In the genomic region with DNA sequence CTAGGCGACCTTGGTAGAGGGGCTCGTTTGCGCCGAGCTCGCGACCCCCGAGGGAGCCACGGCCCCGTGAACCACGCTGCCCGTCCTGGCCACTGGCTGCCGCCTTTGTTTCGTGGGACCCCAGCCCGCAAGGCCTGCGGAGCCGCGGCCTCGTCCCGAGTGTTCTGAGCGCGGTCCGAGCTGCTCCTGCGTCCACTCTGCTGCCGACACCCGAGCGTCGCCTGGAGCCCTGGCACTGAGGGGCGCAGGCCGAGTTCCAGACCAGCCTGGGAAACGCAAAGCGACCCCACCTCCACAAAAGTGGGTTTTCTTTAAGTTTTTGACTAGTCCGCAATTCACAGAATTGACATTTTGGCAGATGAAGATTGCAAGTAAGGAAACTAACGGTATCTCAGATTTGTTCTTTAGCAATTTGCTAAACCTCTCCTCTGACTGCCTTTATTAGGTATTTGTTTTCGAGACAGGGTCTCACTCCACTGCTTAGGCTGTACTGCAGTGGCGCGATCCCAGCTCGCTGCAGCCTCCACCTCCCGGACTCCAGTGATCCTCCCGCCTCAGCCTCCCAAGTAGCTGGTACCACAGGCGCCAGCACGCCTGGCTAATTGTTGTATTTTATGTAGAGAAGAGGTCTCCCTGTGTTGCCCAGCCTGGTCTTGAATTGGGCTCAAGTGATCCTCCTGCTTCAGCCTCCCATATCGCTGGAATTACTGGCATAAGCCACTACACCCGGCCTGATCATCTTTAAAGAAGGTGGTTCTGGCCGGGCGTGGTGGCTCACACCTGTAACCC, we compare ENCODE assay signal across 8 cellular contexts. TPM values are rescaled to one million over a fixed set of nuclear protein-coding genes. Genes with fewer than 3 reads are reported as not detected.
DNase-seq lines count a peak whose midpoint lies in the region; ATAC-seq and TF ChIP-seq lines count a peak whose summit lies in the region.

No MANE protein-coding gene starts in this region.

- no peaks in the 10 kb centered on the region for H3K27me3 Mint-ChIP-seq in MCF 10A (ENCODE audit: insufficient read depth, unreplicated experiment)

- H3K36me3 ChIP-seq in cardiac muscle cell (no peaks in the 10 kb centered on the region), mesendoderm (ENCODE audit: control insufficient read depth, insufficient read depth, low read length) (no peaks in the 10 kb centered on the region), aorta (ENCODE audit: control insufficient read depth in 1 of 2, insufficient read depth in 2 of 2, low read length in 1 of 2) (no peaks in the 10 kb centered on the region)

- no peaks in the 10 kb centered on the region for H3K9me3 ChIP-seq in cardiac muscle cell (ENCODE audit: low read depth)
- H3K9me3 ChIP-seq in aorta (ENCODE audit: control insufficient read depth, low read length) = no peaks in the 10 kb centered on the region

- H3K36me3 Mint-ChIP-seq in MCF 10A (ENCODE audit: insufficient read depth, unreplicated experiment) = peaks cover 39% of the 10 kb centered on the region

- POLR2A ChIA-PET in MCF 10A (lab: Yijun Ruan, JAX) = interaction anchor here (1.2 to 6.5 kb wide), 4 partner anchors 9 to 300 kb away, joined by 3 to 81 read pairs (median 52); a partner anchor contains a TSS

- no peak for ATAC-seq in left ventricle myocardium superior
- ATAC-seq in aorta (ENCODE audit: low FRiP score) = no peak
- ATAC-seq in GM18907 (IDR thresholded peaks at IDR 0.05; ENCODE audit: unreplicated experiment) = no peak

- H3K4ac ChIP-seq in mesendoderm (ENCODE audit: low read depth, low read length) = no peak overlapping the region

- peaks cover 6% of the 10 kb centered on the region for H3K79me1 ChIP-seq in mesendoderm (ENCODE audit: low read length)

- peak overlapping the region; percentile 87 for H3K4me2 ChIP-seq in mesendoderm (ENCODE audit: low read length)

- H3K27me3 ChIP-seq in cardiac muscle cell (no peaks in the 10 kb centered on the region), mesendoderm (ENCODE audit: insufficient read depth, low read length, poor library complexity) (no peaks in the 10 kb centered on the region), aorta (ENCODE audit: control insufficient read depth in 1 of 2, insufficient read depth in 2 of 2, low read length in 1 of 2) (no peaks in the 10 kb centered on the region)

- no peak overlapping the region for H4K5ac ChIP-seq in mesendoderm (ENCODE audit: low read length)

- no peak overlapping the region for H2BK120ac ChIP-seq in mesendoderm (ENCODE audit: low read depth, low read length)

- peak overlapping the region; percentile 91 for H3K56ac ChIP-seq in mesendoderm (ENCODE audit: low read length)

- peak overlapping the region; percentile 100 for H3K27ac ChIP-seq in cardiac muscle cell
- no peak overlapping the region for H3K27ac ChIP-seq in mesendoderm (ENCODE audit: low read depth, low read length)
- H3K27ac ChIP-seq in aorta (ENCODE audit: low read depth in 1 of 2, low read length in 2 of 2) = peak overlapping the region in 1 of 2 donors; percentile 47

- intact Hi-C loops in left ventricle myocardium superior (cut with micrococcal nuclease) (no loop called here), MCF 10A (cut with micrococcal nuclease) (loop anchor here (1.0 kb wide), 1 partner anchor 10 kb away; no protein-coding TSS in a partner anchor), aorta (cut with DNase I) (loop anchor here (5.0 to 10.0 kb wide), 2 partner anchors 53 to 301 kb away; a partner anchor contains a TSS)

- no peak overlapping the region for H2AK5ac ChIP-seq in mesendoderm (ENCODE audit: low read length)

- peaks cover 13% of the 10 kb centered on the region for H3K79me2 ChIP-seq in mesendoderm (ENCODE audit: control insufficient read depth, insufficient read depth, low read length)

- H3K18ac ChIP-seq in mesendoderm (ENCODE audit: low read length) = peak overlapping the region; percentile 65

- H3K9me3 Mint-ChIP-seq in MCF 10A (ENCODE audit: unreplicated experiment) = no peaks in the 10 kb centered on the region

- DNase-seq in cardiac muscle cell (ENCODE audit: low read depth in 1 of 2, low spot score in 1 of 2) (peak in 1 of 2 donors; percentile 33), left ventricle myocardium superior (no peak), MCF 10A (ENCODE audit: unreplicated experiment) (no peak), mesendoderm (peak; percentile 18), aorta (no peak), NCI-H524 (lab: John Stamatoyannopoulos, UW) (no peak)
- DNase-seq in stimulated activated CD8-positive, alpha-beta memory T cell treated with anti-CD3 and anti-CD28 coated beads, Interleukin-4, amount 100 ng/mL, for 48 hours = no peak

- CTCF ChIA-PET in MCF 10A (lab: Yijun Ruan, JAX) = interaction anchor here (6.8 kb wide), 1 partner anchor 10 kb away, joined by 34 read pairs; no protein-coding TSS in a partner anchor

- H3K9ac ChIP-seq in mesendoderm (ENCODE audit: low read length) = peak overlapping the region; percentile 89

- H3K27ac Mint-ChIP-seq in MCF 10A (ENCODE audit: low read depth, unreplicated experiment) = no peak overlapping the region

- H3K4me3 ChIP-seq in cardiac muscle cell = peak overlapping the region; percentile 71
- H3K4me3 ChIP-seq in mesendoderm (ENCODE audit: low read length) = peak overlapping the region; percentile 69
- H3K4me3 ChIP-seq in aorta (ENCODE audit: low read length in 2 of 2) = peak overlapping the region; percentile 45 to 74

- peaks cover 5% of the 10 kb centered on the region for H3K4me1 ChIP-seq in cardiac muscle cell (ENCODE audit: low read depth)
- no peaks in the 10 kb centered on the region for H3K4me1 ChIP-seq in mesendoderm (ENCODE audit: control insufficient read depth, low read depth, low read length)
- H3K4me1 ChIP-seq in aorta (ENCODE audit: control insufficient read depth in 1 of 2, insufficient read depth in 2 of 2, low read length in 2 of 2) = no peaks in the 10 kb centered on the region

- H2BK5ac ChIP-seq in mesendoderm (ENCODE audit: low read length) = no peak overlapping the region

- TF ChIP-seq CTCF in cardiac muscle cell (IDR thresholded peaks at IDR 0.05; ENCODE audit: low read depth, low read length) (no peak), MCF 10A (IDR thresholded peaks at IDR 0.05; ENCODE audit: unreplicated experiment) (no peak)

- H4K8ac ChIP-seq in mesendoderm (ENCODE audit: low read depth, low read length) = no peak overlapping the region

- peak overlapping the region; percentile 95 for H3K4me3 Mint-ChIP-seq in MCF 10A (ENCODE audit: unreplicated experiment)

- peaks cover 6% of the 10 kb centered on the region for H3K4me1 Mint-ChIP-seq in MCF 10A (ENCODE audit: insufficient read depth, unreplicated experiment)

- no peak overlapping the region for H2BK15ac ChIP-seq in mesendoderm (replicated peaks; ENCODE audit: low read depth)

- H3K23ac ChIP-seq in mesendoderm (ENCODE audit: low read length) = peak overlapping the region; percentile 94

- BruUV-seq in MCF 10A (replicated peaks; lab: Mats Ljungman, UMichigan) = TSS peak; percentile 11

- no CpG with 5 or more reads among the region's 45 CpGs for WGBS in mesendoderm (ENCODE audit: extremely low coverage, insufficient coverage, low lambda C conversion rate)
- WGBS in aorta, 2 donors = 33 to 38% methylated on average over 37 to 45 of the region's 45 CpGs

RNA-seq across cellular contexts. Expression of a gene that starts 0.9 kb away (rescaled TPM):
- total RNA-seq in cardiac muscle cell (149 and 186 TPM in 2 replicates), left ventricle myocardium superior (171 TPM), MCF 10A (2022) (288 TPM in 2 replicates), aorta (100 to 1,000 TPM; 146 to 184 TPM)
- polyA plus RNA-seq in cardiac muscle cell (157 and 176 TPM in 2 replicates), aorta (100 to 1,000 TPM; 125 to 224 TPM)
- 31.3 TPM for polyA plus RNA-seq in mesendoderm (2013, experiment 1 of 2)
- polyA plus RNA-seq in mesendoderm (2013, experiment 2 of 2) = 31.7 TPM

RNA-seq across cellular contexts. Expression of a gene that starts 27.5 kb away (rescaled TPM):
- total RNA-seq in cardiac muscle cell (49.6 and 63.1 TPM in 2 replicates), left ventricle myocardium superior (67.1 TPM), MCF 10A (2022) (115 and 123 TPM in 2 replicates), aorta (10 to 100 TPM; 35.9 to 44.9 TPM)
- polyA plus RNA-seq in cardiac muscle cell (60.0 and 97.8 TPM in 2 replicates), aorta (100 to 1,000 TPM in 1 of 2 donors, 10 to 100 TPM in 1; 75.9 to 142 TPM)
- polyA plus RNA-seq in mesendoderm (2013, experiment 1 of 2) = 37.4 TPM
- polyA plus RNA-seq in mesendoderm (2013, experiment 2 of 2) = 38.7 TPM

RNA-seq across cellular contexts. Expression of a gene that starts 29.4 kb away (rescaled TPM):
- total RNA-seq in cardiac muscle cell = 2.6 and 4.5 TPM in 2 replicates
- 2.5 and 3.4 TPM in 2 replicates for polyA plus RNA-seq in cardiac muscle cell
- 0.22 TPM for total RNA-seq in left ventricle myocardium superior
- total RNA-seq in MCF 10A (2022) = 0.54 and 0.75 TPM in 2 replicates
- polyA plus RNA-seq in mesendoderm (2013, experiment 1 of 2) = 0.37 TPM
- polyA plus RNA-seq in mesendoderm (2013, experiment 2 of 2) = 0.35 TPM
- total RNA-seq in aorta = 1 to 10 TPM; 1.0 to 1.3 TPM
- 1 to 10 TPM in 1 of 2 donors, under 1 TPM in 1; 0.25 to 1.5 TPM for polyA plus RNA-seq in aorta

RNA-seq across cellular contexts. Expression of a gene that starts 52.6 kb away (rescaled TPM):
- 12.3 and 21.1 TPM in 2 replicates for total RNA-seq in cardiac muscle cell
- 18.4 and 18.8 TPM in 2 replicates for polyA plus RNA-seq in cardiac muscle cell
- 0.20 TPM for total RNA-seq in left ventricle myocardium superior
- 6.1 and 8.0 TPM in 2 replicates for total RNA-seq in MCF 10A (2022)
- polyA plus RNA-seq in mesendoderm (2013, experiment 1 of 2) = 0.56 TPM
- 0.49 TPM for polyA plus RNA-seq in mesendoderm (2013, experiment 2 of 2)
- total RNA-seq in aorta = 1 to 10 TPM; 1.4 to 1.9 TPM
- 1 to 10 TPM; 1.7 to 1.9 TPM for polyA plus RNA-seq in aorta

RNA-seq across cellular contexts. Expression of a gene that starts 52.8 kb away (rescaled TPM):
- 47.8 and 49.5 TPM in 2 replicates for total RNA-seq in cardiac muscle cell
- polyA plus RNA-seq in cardiac muscle cell = 49.6 and 66.7 TPM in 2 replicates
- 4.6 TPM for total RNA-seq in left ventricle myocardium superior
- total RNA-seq in MCF 10A (2022) = 11.4 and 13.3 TPM in 2 replicates
- 5.6 TPM for polyA plus RNA-seq in mesendoderm (2013, experiment 1 of 2)
- 6.5 TPM for polyA plus RNA-seq in mesendoderm (2013, experiment 2 of 2)
- total RNA-seq in aorta = 1 to 10 TPM; 5.6 to 8.5 TPM
- 1 to 10 TPM; 8.4 to 9.9 TPM for polyA plus RNA-seq in aorta
